Comparison of ENCODE assay signal across 36 cellular contexts in the genomic region with DNA sequence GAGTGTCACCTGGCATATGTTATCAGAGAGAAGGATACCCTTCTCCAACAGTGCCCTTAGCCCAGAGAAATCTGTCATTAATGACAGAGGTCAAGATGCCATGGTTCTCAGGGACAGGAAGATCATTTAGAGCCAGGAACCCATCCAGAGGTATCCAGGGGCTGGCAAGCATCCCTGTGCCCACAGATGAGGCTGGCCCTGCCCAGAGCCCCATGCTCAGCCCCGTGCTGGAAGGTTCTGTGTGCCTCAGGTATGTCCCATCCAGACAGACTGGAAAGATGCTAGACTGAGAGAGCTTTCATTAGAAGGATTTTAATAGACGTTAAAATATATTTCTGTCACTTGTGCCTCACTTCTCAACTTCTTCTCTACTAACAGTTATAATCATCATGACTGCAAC. TPM values are rescaled to one million over a fixed set of nuclear protein-coding genes. Genes with fewer than 3 reads are reported as not detected.
"Had no signal": no experiment of that assay in that cellular context is flagged by ENCODE, and none has a peak within 500 bp of the region (broad histone marks: within the 10 kb centered on the region; RNA-seq: fewer than 3 reads in every experiment).

No MANE protein-coding gene starts in this region.

- H3K36me3 Mint-ChIP-seq: activated CD4-positive, alpha-beta memory T cell treated with anti-CD3 and anti-CD28 coated beads for 36 hours; activated naive CD4-positive, alpha-beta T cell treated with anti-CD3 and anti-CD28 coated beads, Interleukin-2, amount 50 U/mL, for 72 hours; activated naive CD8-positive, alpha-beta T cell treated with anti-CD3 and anti-CD28 coated beads for 36 hours had no signal

- H3K9me3 Mint-ChIP-seq: activated B cell treated with CpG ODN at 0.5 μM for 24 hours; activated CD4-positive, alpha-beta memory T cell treated with anti-CD3 and anti-CD28 coated beads for 36 hours; activated CD4-positive, alpha-beta T cell treated with anti-CD3 and anti-CD28 coated beads, Interleukin-2, amount 10 ng/mL, durations not matched to agents 24 days and 14 days; activated CD8-positive, alpha-beta T cell treated with anti-CD3 and anti-CD28 coated beads for 36 hours; activated naive CD4-positive, alpha-beta T cell treated with anti-CD3 and anti-CD28 coated beads for 36 hours; activated naive CD4-positive, alpha-beta T cell treated with anti-CD3 and anti-CD28 coated beads, Interleukin-2, amount 50 U/mL, for 72 hours; activated naive CD8-positive, alpha-beta T cell treated with anti-CD3 and anti-CD28 coated beads for 36 hours; activated T-cell treated with anti-CD3 and anti-CD28 coated beads, Interleukin-2, amount 50 U/mL, for 4 hours; activated T-cell treated with anti-CD3 and anti-CD28 coated beads, Interleukin-2, amount 50 U/mL, for 72 hours; activated T-helper 1 cell treated with anti-CD3 and anti-CD28 coated beads, Interleukin-12 subunit alpha, Interleukin-12 subunit beta, Interleukin-2, Interleukin-4 antibody, amounts not matched to agents 30 ng/mL and 10 ng/mL and 1 ng/mL, durations not matched to agents 14 hours and 24 hours and 36 hours; activated T-helper 17 cell treated with anti-CD3 and anti-CD28 coated beads, Interleukin-2, amount 50 U/mL, for 72 hours; central memory CD8-positive, alpha-beta T cell; T-helper 1 cell treated with Interleukin-12 subunit alpha and Interleukin-12 subunit beta and Interleukin-4 antibody, amounts not matched to agents 30 μg/mL and 1 μg/mL, for 36 hours; T-helper 2 cell treated with Interferon-gamma antibody and Interleukin-4, amounts not matched to agents 5 μg/mL and 100 μg/mL, for 36 hours had no signal

- H3K27ac Mint-ChIP-seq: activated B cell treated with CpG ODN at 0.5 μM for 24 hours; activated CD4-positive, alpha-beta memory T cell treated with anti-CD3 and anti-CD28 coated beads for 36 hours; activated CD4-positive, alpha-beta T cell treated with anti-CD3 and anti-CD28 coated beads for 36 hours; activated CD4-positive, alpha-beta T cell treated with anti-CD3 and anti-CD28 coated beads, Interleukin-2, amount 10 ng/mL, durations not matched to agents 24 days and 14 days; activated CD8-positive, alpha-beta T cell treated with anti-CD3 and anti-CD28 coated beads for 36 hours; activated naive CD4-positive, alpha-beta T cell treated with anti-CD3 and anti-CD28 coated beads for 36 hours; activated naive CD4-positive, alpha-beta T cell treated with anti-CD3 and anti-CD28 coated beads, Interleukin-2, amount 50 U/mL, for 72 hours; activated naive CD8-positive, alpha-beta T cell treated with anti-CD3 and anti-CD28 coated beads for 36 hours; activated T-cell treated with anti-CD3 and anti-CD28 coated beads, Interleukin-2, amount 50 U/mL, for 72 hours; activated T-helper 1 cell treated with anti-CD3 and anti-CD28 coated beads, Interleukin-12 subunit alpha, Interleukin-12 subunit beta, Interleukin-2, Interleukin-4 antibody, amounts not matched to agents 30 ng/mL and 10 ng/mL and 1 ng/mL, durations not matched to agents 14 hours and 24 hours and 36 hours; activated T-helper 17 cell treated with anti-CD3 and anti-CD28 coated beads, Interleukin-2, amount 50 U/mL, for 72 hours; T-helper 1 cell treated with Interleukin-12 subunit alpha and Interleukin-12 subunit beta and Interleukin-4 antibody, amounts not matched to agents 30 μg/mL and 1 μg/mL, for 36 hours; T-helper 2 cell treated with Interferon-gamma antibody and Interleukin-4, amounts not matched to agents 5 μg/mL and 100 μg/mL, for 36 hours had no signal

- H3K4me3 Mint-ChIP-seq: activated B cell treated with CpG ODN at 0.5 μM for 24 hours; activated CD4-positive, alpha-beta memory T cell treated with anti-CD3 and anti-CD28 coated beads for 36 hours; activated CD4-positive, alpha-beta T cell treated with anti-CD3 and anti-CD28 coated beads for 36 hours; activated CD4-positive, alpha-beta T cell treated with anti-CD3 and anti-CD28 coated beads, Interleukin-2, amount 10 ng/mL, durations not matched to agents 24 days and 14 days; activated CD8-positive, alpha-beta T cell treated with anti-CD3 and anti-CD28 coated beads for 36 hours; activated naive CD4-positive, alpha-beta T cell treated with anti-CD3 and anti-CD28 coated beads for 36 hours; activated naive CD8-positive, alpha-beta T cell treated with anti-CD3 and anti-CD28 coated beads for 36 hours; activated T-cell treated with anti-CD3 and anti-CD28 coated beads, Interleukin-2, amount 50 U/mL, for 4 hours; activated T-cell treated with anti-CD3 and anti-CD28 coated beads, Interleukin-2, amount 50 U/mL, for 72 hours; activated T-helper 1 cell treated with anti-CD3 and anti-CD28 coated beads, Interleukin-12 subunit alpha, Interleukin-12 subunit beta, Interleukin-2, Interleukin-4 antibody, amounts not matched to agents 30 ng/mL and 10 ng/mL and 1 ng/mL, durations not matched to agents 14 hours and 24 hours and 36 hours; activated T-helper 17 cell treated with anti-CD3 and anti-CD28 coated beads, Interleukin-2, amount 50 U/mL, for 72 hours; central memory CD8-positive, alpha-beta T cell; T-helper 1 cell treated with Interleukin-12 subunit alpha and Interleukin-12 subunit beta and Interleukin-4 antibody, amounts not matched to agents 30 μg/mL and 1 μg/mL, for 36 hours; T-helper 2 cell treated with Interferon-gamma antibody and Interleukin-4, amounts not matched to agents 5 μg/mL and 100 μg/mL, for 36 hours had no signal

- H3K4me1 Mint-ChIP-seq: activated B cell treated with CpG ODN at 0.5 μM for 24 hours; activated CD4-positive, alpha-beta T cell treated with anti-CD3 and anti-CD28 coated beads for 36 hours; activated CD4-positive, alpha-beta T cell treated with anti-CD3 and anti-CD28 coated beads, Interleukin-2, amount 10 ng/mL, durations not matched to agents 24 days and 14 days; activated naive CD8-positive, alpha-beta T cell treated with anti-CD3 and anti-CD28 coated beads for 36 hours; activated T-helper 17 cell treated with anti-CD3 and anti-CD28 coated beads, Interleukin-2, amount 50 U/mL, for 72 hours; central memory CD8-positive, alpha-beta T cell had no signal

- DNase-seq: activated B cell treated with CpG ODN at 0.5 μM for 24 hours; activated CD4-positive, alpha-beta memory T cell treated with anti-CD3 and anti-CD28 coated beads for 36 hours; activated CD4-positive, alpha-beta T cell treated with anti-CD3 and anti-CD28 coated beads for 1 hour; activated CD4-positive, alpha-beta T cell treated with anti-CD3 and anti-CD28 coated beads for 36 hours; activated CD4-positive, alpha-beta T cell treated with anti-CD3 and anti-CD28 coated beads, Interleukin-2, amount 10 ng/mL, durations not matched to agents 24 days and 14 days; activated CD4-positive, alpha-beta T cell treated with anti-CD3 and anti-CD28 coated beads, Interleukin-2, amount 50 U/mL, for 1 hour; activated CD4-positive, alpha-beta T cell treated with anti-CD3 and anti-CD28 coated beads, Interleukin-2, amount 50 U/mL, for 4 hours; activated CD8-positive, alpha-beta memory T cell treated with anti-CD3 and anti-CD28 coated beads, Interleukin-2, amount 50 U/mL, for 4 hours; activated CD8-positive, alpha-beta T cell treated with anti-CD3 and anti-CD28 coated beads for 36 hours; activated gamma-delta T cell treated with Interleukin-2 at 50 U/mL for 16 hours; activated naive CD4-positive, alpha-beta T cell; activated naive CD4-positive, alpha-beta T cell treated with anti-CD3 and anti-CD28 coated beads for 36 hours; activated naive CD4-positive, alpha-beta T cell treated with anti-CD3 and anti-CD28 coated beads, Interleukin-2, amount 50 U/mL, for 16 hours; activated naive CD8-positive, alpha-beta T cell treated with anti-CD3 and anti-CD28 coated beads for 36 hours; activated T-cell treated with anti-CD3 and anti-CD28 coated beads for 4 hours; activated T-cell treated with anti-CD3 and anti-CD28 coated beads, Interleukin-2, amount 50 U/mL, for 1 hour; activated T-cell treated with anti-CD3 and anti-CD28 coated beads, Interleukin-2, amount 50 U/mL, for 4 hours; activated T-cell treated with anti-CD3 and anti-CD28 coated beads, Interleukin-2, amount 50 U/mL, for 72 hours; adrenal gland; amniotic stem cell; aorta; body of pancreas; brain microvascular endothelial cell; caudate nucleus; cerebellar nuclear complex; SW 1271; T-helper 1 cell; T-helper 2 cell; T-helper 9 cell had no signal

RNA-seq across cellular contexts. Expression of a gene that starts 45.7 kb away (rescaled TPM):
- total RNA-seq: activated B cell treated with CpG ODN at 0.5 μM for 24 hours; activated CD4-positive, alpha-beta memory T cell treated with anti-CD3 and anti-CD28 coated beads for 36 hours; activated CD4-positive, alpha-beta T cell treated with anti-CD3 and anti-CD28 coated beads for 36 hours; activated CD4-positive, alpha-beta T cell treated with anti-CD3 and anti-CD28 coated beads, Interleukin-2, amount 10 ng/mL, durations not matched to agents 24 days and 14 days; activated CD8-positive, alpha-beta memory T cell treated with anti-CD3 and anti-CD28 coated beads for 36 hours; activated CD8-positive, alpha-beta T cell treated with anti-CD3 and anti-CD28 coated beads for 36 hours; activated naive CD4-positive, alpha-beta T cell treated with anti-CD3 and anti-CD28 coated beads for 36 hours; activated naive CD4-positive, alpha-beta T cell treated with anti-CD3 and anti-CD28 coated beads, Interleukin-2, amount 50 U/mL, for 72 hours; activated naive CD8-positive, alpha-beta T cell treated with anti-CD3 and anti-CD28 coated beads for 36 hours; activated T-cell treated with anti-CD3 and anti-CD28 coated beads, Interleukin-2, amount 50 U/mL, for 4 hours; activated T-cell treated with anti-CD3 and anti-CD28 coated beads, Interleukin-2, amount 50 U/mL, for 72 hours; activated T-helper 1 cell treated with anti-CD3 and anti-CD28 coated beads, Interleukin-12 subunit alpha, Interleukin-12 subunit beta, Interleukin-2, Interleukin-4 antibody, amounts not matched to agents 30 ng/mL and 10 ng/mL and 1 ng/mL, durations not matched to agents 14 hours and 24 hours and 36 hours; activated T-helper 17 cell treated with anti-CD3 and anti-CD28 coated beads, Interleukin-2, amount 50 U/mL, for 72 hours had no signal
